Comparison of ENCODE assay signal across 18 cellular contexts in genomic region chr3:119812491-119813058, GRCh38. TPM values are rescaled to one million over a fixed set of nuclear protein-coding genes. Genes with fewer than 3 reads are reported as not detected.
"Had no signal": no experiment of that assay in that cellular context is flagged by ENCODE, and none has a peak within 500 bp of the region (broad histone marks: within the 10 kb centered on the region; RNA-seq: fewer than 3 reads in every experiment).

No MANE protein-coding gene starts in this region.

- H3K9me3 Mint-ChIP-seq: naive B cell, nephron had no signal

- DNase-seq: effector CD4-positive, alpha-beta T cell; left lung; mesenchymal stem cell; naive B cell; psoas muscle; retina; sigmoid colon; stimulated activated CD4-positive, alpha-beta T cell treated with anti-CD3 and anti-CD28 coated beads, Interleukin-2, amount 100 ng/mL, for 24 hours; stimulated activated CD4-positive, alpha-beta T cell treated with anti-CD3 and anti-CD28 coated beads, Interleukin-4, amount 100 ng/mL, for 4 hours; stimulated activated naive CD4-positive, alpha-beta T cell; stomach; trophoblast cell had no signal

- ATAC-seq: left lung, psoas muscle had no signal

- H3K4me3 ChIP-seq: coronary artery, left lung, lung, psoas muscle, sigmoid colon, skin epidermis, stomach had no signal

- H3K27ac ChIP-seq: coronary artery, left lung, psoas muscle, sigmoid colon, skin epidermis, stomach had no signal

- H3K27me3 ChIP-seq: left lung, sigmoid colon had no signal

- H3K4me3 Mint-ChIP-seq: nephron had no signal

- H3K4me1 Mint-ChIP-seq: nephron had no signal

- H3K36me3 Mint-ChIP-seq: naive B cell had no signal

- H3K36me3 ChIP-seq: left lung, sigmoid colon, stomach had no signal

- H3K27ac Mint-ChIP-seq: nephron had no signal

RNA-seq across cellular contexts. Expression of gene NR1I2, which starts 30.7 kb away (rescaled TPM):
- total RNA-seq: chondrocyte, glomerular endothelial cell, psoas muscle had no signal
